2 cellular contexts compared by ENCODE assay signal in the genomic region with DNA sequence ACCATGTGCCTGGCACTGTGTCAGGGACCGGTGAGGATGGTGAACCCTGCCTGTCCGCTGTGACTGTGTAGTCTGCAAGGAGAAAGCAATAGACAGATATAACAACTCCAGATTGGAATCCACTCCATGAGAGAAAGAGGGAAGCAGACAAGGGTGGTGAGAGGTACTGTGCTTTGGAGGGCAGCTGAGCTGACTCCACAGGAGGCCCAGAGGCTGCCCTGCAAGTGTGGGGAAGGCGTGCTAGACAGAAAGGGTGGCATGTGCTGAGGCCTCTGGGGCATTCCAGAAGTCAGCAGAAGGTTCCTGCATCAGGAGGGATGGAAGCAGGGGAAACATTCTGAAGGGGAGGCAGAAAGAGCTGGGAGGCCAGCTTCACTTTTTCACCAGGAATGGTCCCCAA.
TF ChIP-seq lines count a peak whose summit lies in the region.

No MANE protein-coding gene starts in this region.

TF ChIP-seq in IMR-90, 13 proteins besides CTCF, POLR2A, EP300 and RAD21:
- TF ChIP-seq BHLHE40 (IDR thresholded peaks at IDR 0.05; ENCODE audit: low read depth, low read length): no peak
- TF ChIP-seq USF2 (IDR thresholded peaks at IDR 0.05; ENCODE audit: low read depth, low read length): no peak
- TF ChIP-seq MAFK (IDR thresholded peaks at IDR 0.05; ENCODE audit: low read depth, low read length): no peak
- no peak for TF ChIP-seq RFX5 (IDR thresholded peaks at IDR 0.05; ENCODE audit: low read depth, low read length)
- TF ChIP-seq RCOR1 (IDR thresholded peaks at IDR 0.05; ENCODE audit: insufficient replicate concordance, low read length): no peak
- TF ChIP-seq MXI1 (IDR thresholded peaks at IDR 0.05; ENCODE audit: borderline replicate concordance, low read depth, low read length): no peak
- no peak for TF ChIP-seq CHD1 (IDR thresholded peaks at IDR 0.05; ENCODE audit: low read depth, low read length)
- TF ChIP-seq CEBPB (IDR thresholded peaks at IDR 0.05; ENCODE audit: low read depth, low read length): no peak
- TF ChIP-seq, protein P1, sequence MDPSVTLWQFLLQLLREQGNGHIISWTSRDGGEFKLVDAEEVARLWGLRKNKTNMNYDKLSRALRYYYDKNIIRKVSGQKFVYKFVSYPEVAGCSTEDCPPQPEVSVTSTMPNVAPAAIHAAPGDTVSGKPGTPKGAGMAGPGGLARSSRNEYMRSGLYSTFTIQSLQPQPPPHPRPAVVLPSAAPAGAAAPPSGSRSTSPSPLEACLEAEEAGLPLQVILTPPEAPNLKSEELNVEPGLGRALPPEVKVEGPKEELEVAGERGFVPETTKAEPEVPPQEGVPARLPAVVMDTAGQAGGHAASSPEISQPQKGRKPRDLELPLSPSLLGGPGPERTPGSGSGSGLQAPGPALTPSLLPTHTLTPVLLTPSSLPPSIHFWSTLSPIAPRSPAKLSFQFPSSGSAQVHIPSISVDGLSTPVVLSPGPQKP (IDR thresholded peaks at IDR 0.05; ENCODE audit: borderline replicate concordance, low read depth, low read length): no peak
- no peak for TF ChIP-seq FOS (IDR thresholded peaks at IDR 0.05; ENCODE audit: low read depth, low read length)
- no peak for TF ChIP-seq SMC3 (IDR thresholded peaks at IDR 0.05; ENCODE audit: low read depth, low read length)
- TF ChIP-seq MAZ (IDR thresholded peaks at IDR 0.05; ENCODE audit: borderline replicate concordance, low read depth, low read length): no peak
- no peak for TF ChIP-seq NFE2L2 (IDR thresholded peaks at IDR 0.05; ENCODE audit: low read depth, low read length)
TF ChIP-seq in IMR-90: peak in this region for 0.

TF ChIP-seq in SK-N-SH treated with all-trans-retinoic acid at 6 μM for 48 hours, 23 proteins besides CTCF, POLR2A, EP300 and RAD21:
- TF ChIP-seq, protein P2, sequence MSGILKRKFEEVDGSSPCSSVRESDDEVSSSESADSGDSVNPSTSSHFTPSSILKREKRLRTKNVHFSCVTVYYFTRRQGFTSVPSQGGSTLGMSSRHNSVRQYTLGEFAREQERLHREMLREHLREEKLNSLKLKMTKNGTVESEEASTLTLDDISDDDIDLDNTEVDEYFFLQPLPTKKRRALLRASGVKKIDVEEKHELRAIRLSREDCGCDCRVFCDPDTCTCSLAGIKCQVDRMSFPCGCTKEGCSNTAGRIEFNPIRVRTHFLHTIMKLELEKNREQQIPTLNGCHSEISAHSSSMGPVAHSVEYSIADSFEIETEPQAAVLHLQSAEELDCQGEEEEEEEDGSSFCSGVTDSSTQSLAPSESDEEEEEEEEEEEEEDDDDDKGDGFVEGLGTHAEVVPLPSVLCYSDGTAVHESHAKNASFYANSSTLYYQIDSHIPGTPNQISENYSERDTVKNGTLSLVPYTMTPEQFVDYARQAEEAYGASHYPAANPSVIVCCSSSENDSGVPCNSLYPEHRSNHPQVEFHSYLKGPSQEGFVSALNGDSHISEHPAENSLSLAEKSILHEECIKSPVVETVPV (CRISPR knock-in tag; IDR thresholded peaks at IDR 0.05): no peak
- no peak for TF ChIP-seq ZNF70 (CRISPR knock-in tag; IDR thresholded peaks at IDR 0.05)
- no peak for TF ChIP-seq POU6F1 (CRISPR knock-in tag; IDR thresholded peaks at IDR 0.05; ENCODE audit: borderline replicate concordance, low read depth)
- no peak for TF ChIP-seq ZFP3 (CRISPR knock-in tag; IDR thresholded peaks at IDR 0.05)
- no peak for TF ChIP-seq ZNF8 (CRISPR knock-in tag; IDR thresholded peaks at IDR 0.05)
- TF ChIP-seq ARNTL (CRISPR knock-in tag; IDR thresholded peaks at IDR 0.05; ENCODE audit: borderline replicate concordance, low read depth): no peak
- TF ChIP-seq TOX (CRISPR knock-in tag; IDR thresholded peaks at IDR 0.05; ENCODE audit: borderline replicate concordance): no peak
